ENCODE assay signal across 1 cellular context in genomic region chr6:159790149-159790946, GRCh38.
TF ChIP-seq lines count a peak whose summit lies in the region.

Gene MRPL18, plus strand, starts transcription at chr6:159790467. Its CDS starts 121 bp downstream, at chr6:159790588.

TF ChIP-seq in K562, 482 proteins besides CTCF, POLR2A, EP300 and RAD21 (continued from another document and continues in another):
- TF ChIP-seq AFF4 (CRISPR knock-in tag; IDR thresholded peaks at IDR 0.05), result peak; percentile 23; the same call in 1 of the 2 replicates
- TF ChIP-seq FOXK1 (CRISPR knock-in tag; IDR thresholded peaks at IDR 0.05; ENCODE audit: borderline replicate concordance), result 0 out of 2 replicates have a peak, but pooled peaks have one; percentile 44
- TF ChIP-seq SP1 (CRISPR knock-in tag; IDR thresholded peaks at IDR 0.05), result peak; percentile 40
- peak; percentile 58 for TF ChIP-seq ZBTB40 (IDR thresholded peaks at IDR 0.05)
- TF ChIP-seq ZBTB40 (CRISPR knock-in tag; IDR thresholded peaks at IDR 0.05), result no peak
- peak; percentile 53; the same call in 1 of the 2 replicates for TF ChIP-seq DPF2 (IDR thresholded peaks at IDR 0.05)
- TF ChIP-seq RB1 (IDR thresholded peaks at IDR 0.05; ENCODE audit: low read depth), result 0 out of 2 replicates have a peak, but pooled peaks have one; percentile 17
- 0 out of 2 replicates have a peak, but pooled peaks have one; percentile 4 for TF ChIP-seq BRD4 (IDR thresholded peaks at IDR 0.05)
- TF ChIP-seq, protein P1, sequence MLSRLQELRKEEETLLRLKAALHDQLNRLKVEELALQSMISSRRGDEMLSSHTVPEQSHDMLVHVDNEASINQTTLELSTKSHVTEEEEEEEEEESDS (CRISPR knock-in tag; IDR thresholded peaks at IDR 0.05), result no peak
- TF ChIP-seq RBFOX2 (IDR thresholded peaks at IDR 0.05; ENCODE audit: low read depth, low read length), result peak; percentile 61
- TF ChIP-seq, protein P2, sequence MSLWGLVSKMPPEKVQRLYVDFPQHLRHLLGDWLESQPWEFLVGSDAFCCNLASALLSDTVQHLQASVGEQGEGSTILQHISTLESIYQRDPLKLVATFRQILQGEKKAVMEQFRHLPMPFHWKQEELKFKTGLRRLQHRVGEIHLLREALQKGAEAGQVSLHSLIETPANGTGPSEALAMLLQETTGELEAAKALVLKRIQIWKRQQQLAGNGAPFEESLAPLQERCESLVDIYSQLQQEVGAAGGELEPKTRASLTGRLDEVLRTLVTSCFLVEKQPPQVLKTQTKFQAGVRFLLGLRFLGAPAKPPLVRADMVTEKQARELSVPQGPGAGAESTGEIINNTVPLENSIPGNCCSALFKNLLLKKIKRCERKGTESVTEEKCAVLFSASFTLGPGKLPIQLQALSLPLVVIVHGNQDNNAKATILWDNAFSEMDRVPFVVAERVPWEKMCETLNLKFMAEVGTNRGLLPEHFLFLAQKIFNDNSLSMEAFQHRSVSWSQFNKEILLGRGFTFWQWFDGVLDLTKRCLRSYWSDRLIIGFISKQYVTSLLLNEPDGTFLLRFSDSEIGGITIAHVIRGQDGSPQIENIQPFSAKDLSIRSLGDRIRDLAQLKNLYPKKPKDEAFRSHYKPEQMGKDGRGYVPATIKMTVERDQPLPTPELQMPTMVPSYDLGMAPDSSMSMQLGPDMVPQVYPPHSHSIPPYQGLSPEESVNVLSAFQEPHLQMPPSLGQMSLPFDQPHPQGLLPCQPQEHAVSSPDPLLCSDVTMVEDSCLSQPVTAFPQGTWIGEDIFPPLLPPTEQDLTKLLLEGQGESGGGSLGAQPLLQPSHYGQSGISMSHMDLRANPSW (CRISPR knock-in tag; IDR thresholded peaks at IDR 0.05), result 0 out of 2 replicates have a peak, but pooled peaks have one; percentile 69
- TF ChIP-seq RFX5 (IDR thresholded peaks at IDR 0.05; ENCODE audit: low read depth, low read length), result peak; percentile 51; the same call in 1 of the 2 replicates
- TF ChIP-seq, protein P3, sequence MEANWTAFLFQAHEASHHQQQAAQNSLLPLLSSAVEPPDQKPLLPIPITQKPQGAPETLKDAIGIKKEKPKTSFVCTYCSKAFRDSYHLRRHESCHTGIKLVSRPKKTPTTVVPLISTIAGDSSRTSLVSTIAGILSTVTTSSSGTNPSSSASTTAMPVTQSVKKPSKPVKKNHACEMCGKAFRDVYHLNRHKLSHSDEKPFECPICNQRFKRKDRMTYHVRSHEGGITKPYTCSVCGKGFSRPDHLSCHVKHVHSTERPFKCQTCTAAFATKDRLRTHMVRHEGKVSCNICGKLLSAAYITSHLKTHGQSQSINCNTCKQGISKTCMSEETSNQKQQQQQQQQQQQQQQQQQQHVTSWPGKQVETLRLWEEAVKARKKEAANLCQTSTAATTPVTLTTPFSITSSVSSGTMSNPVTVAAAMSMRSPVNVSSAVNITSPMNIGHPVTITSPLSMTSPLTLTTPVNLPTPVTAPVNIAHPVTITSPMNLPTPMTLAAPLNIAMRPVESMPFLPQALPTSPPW (CRISPR knock-in tag; IDR thresholded peaks at IDR 0.05), result peak; percentile 67
- peak; percentile 58 for TF ChIP-seq SIN3B (IDR thresholded peaks at IDR 0.05; ENCODE audit: low read depth)
- TF ChIP-seq, protein P4, sequence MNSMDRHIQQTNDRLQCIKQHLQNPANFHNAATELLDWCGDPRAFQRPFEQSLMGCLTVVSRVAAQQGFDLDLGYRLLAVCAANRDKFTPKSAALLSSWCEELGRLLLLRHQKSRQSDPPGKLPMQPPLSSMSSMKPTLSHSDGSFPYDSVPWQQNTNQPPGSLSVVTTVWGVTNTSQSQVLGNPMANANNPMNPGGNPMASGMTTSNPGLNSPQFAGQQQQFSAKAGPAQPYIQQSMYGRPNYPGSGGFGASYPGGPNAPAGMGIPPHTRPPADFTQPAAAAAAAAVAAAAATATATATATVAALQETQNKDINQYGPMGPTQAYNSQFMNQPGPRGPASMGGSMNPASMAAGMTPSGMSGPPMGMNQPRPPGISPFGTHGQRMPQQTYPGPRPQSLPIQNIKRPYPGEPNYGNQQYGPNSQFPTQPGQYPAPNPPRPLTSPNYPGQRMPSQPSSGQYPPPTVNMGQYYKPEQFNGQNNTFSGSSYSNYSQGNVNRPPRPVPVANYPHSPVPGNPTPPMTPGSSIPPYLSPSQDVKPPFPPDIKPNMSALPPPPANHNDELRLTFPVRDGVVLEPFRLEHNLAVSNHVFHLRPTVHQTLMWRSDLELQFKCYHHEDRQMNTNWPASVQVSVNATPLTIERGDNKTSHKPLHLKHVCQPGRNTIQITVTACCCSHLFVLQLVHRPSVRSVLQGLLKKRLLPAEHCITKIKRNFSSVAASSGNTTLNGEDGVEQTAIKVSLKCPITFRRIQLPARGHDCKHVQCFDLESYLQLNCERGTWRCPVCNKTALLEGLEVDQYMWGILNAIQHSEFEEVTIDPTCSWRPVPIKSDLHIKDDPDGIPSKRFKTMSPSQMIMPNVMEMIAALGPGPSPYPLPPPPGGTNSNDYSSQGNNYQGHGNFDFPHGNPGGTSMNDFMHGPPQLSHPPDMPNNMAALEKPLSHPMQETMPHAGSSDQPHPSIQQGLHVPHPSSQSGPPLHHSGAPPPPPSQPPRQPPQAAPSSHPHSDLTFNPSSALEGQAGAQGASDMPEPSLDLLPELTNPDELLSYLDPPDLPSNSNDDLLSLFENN (IDR thresholded peaks at IDR 0.05; ENCODE audit: low read depth in 2 of 2, low read length in 2 of 2), result no peak; a peak in 1 of 4 replicates
- 0 out of 2 replicates have a peak, but pooled peaks have one; percentile 58 for TF ChIP-seq ETS1 (conservative IDR thresholded peaks at IDR 0.05; ENCODE audit: control insufficient read depth, low read depth, low read length)
- peak; percentile 89; the same call in 1 of the 2 replicates for TF ChIP-seq ZBTB9 (CRISPR knock-in tag; IDR thresholded peaks at IDR 0.05)
- no peak for TF ChIP-seq ZSCAN32 (CRISPR knock-in tag; IDR thresholded peaks at IDR 0.05)
- 0 out of 2 replicates have a peak, but pooled peaks have one; percentile 19 for TF ChIP-seq ZNF668 (CRISPR knock-in tag; IDR thresholded peaks at IDR 0.05)
- TF ChIP-seq ZBTB1 (CRISPR knock-in tag; IDR thresholded peaks at IDR 0.05; ENCODE audit: borderline replicate concordance, low read depth), result 0 out of 2 replicates have a peak, but pooled peaks have one; percentile 43
- no peak for TF ChIP-seq ZNF644 (tag; IDR thresholded peaks at IDR 0.05; ENCODE audit: low read depth)
- TF ChIP-seq ZNF174 (CRISPR knock-in tag; IDR thresholded peaks at IDR 0.05), result no peak
- TF ChIP-seq DIDO1 (tag; IDR thresholded peaks at IDR 0.05; ENCODE audit: low read depth), result peak; percentile 22; the same call in 1 of the 2 replicates
- TF ChIP-seq NFRKB (IDR thresholded peaks at IDR 0.05; ENCODE audit: low read depth), result peak; percentile 74
- TF ChIP-seq ARID1B (IDR thresholded peaks at IDR 0.05), result 0 out of 2 replicates have a peak, but pooled peaks have one; percentile 18
- TF ChIP-seq POLR2AphosphoS2 (IDR thresholded peaks at IDR 0.05; ENCODE audit: low read length), result peak; percentile 44; the same call in 1 of the 2 replicates
- TF ChIP-seq, protein P5, sequence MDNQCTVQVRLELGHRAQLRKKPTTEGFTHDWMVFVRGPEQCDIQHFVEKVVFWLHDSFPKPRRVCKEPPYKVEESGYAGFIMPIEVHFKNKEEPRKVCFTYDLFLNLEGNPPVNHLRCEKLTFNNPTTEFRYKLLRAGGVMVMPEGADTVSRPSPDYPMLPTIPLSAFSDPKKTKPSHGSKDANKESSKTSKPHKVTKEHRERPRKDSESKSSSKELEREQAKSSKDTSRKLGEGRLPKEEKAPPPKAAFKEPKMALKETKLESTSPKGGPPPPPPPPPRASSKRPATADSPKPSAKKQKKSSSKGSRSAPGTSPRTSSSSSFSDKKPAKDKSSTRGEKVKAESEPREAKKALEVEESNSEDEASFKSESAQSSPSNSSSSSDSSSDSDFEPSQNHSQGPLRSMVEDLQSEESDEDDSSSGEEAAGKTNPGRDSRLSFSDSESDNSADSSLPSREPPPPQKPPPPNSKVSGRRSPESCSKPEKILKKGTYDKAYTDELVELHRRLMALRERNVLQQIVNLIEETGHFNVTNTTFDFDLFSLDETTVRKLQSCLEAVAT (IDR thresholded peaks at IDR 0.05), result peak; percentile 42 to 71; a peak in 2 of 4 replicates
